Comparison of ENCODE assay signal across 13 cellular contexts in the genomic region with DNA sequence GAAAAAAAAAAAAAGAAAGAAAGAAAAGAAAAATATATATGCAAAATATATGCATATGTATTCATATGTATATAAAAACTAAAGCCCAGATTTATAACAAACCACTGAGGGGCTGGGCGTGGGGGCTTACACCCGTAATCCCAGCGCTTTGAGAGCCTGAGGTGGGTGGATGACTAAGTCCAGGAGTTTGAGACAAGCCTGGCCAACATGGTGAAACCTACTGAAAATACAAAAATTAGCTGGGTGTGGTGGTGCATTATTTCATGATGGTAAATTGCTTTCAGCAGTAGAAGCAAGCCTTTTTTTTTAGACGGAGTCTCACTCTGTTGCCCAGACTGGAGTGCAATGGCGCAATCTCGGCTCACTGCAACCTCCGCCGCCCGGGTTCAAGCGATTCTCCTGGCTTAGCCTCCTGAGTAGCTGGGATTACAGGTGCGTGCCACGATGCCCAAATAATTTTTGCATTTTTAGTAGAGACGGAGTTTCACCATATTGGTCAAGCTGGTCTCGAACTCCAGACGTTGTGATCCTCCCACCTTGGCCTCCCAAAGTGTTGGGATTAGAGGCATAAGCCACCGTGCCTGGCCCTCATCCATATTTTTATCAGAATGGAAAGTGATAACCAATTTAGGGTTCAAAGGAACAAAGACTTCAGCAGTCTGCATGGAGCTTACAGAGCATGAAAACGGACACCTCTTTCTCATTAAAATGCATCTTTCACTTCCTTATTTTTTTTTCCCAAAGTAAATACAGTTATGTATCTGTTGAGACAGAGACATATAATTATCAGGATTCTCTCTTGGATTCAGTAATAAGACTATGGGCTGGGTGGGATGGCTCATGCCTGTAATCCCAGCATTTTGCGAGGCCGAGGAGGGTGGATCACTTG. TPM values are rescaled to one million over a fixed set of nuclear protein-coding genes. Genes with fewer than 3 reads are reported as not detected.
DNase-seq lines count a peak whose midpoint lies in the region; ATAC-seq, FAIRE-seq and TF ChIP-seq lines count a peak whose summit lies in the region.
"Had no signal": no experiment of that assay in that cellular context is flagged by ENCODE, and none has a peak within 500 bp of the region (broad histone marks: within the 10 kb centered on the region; RNA-seq: fewer than 3 reads in every experiment).

No MANE protein-coding gene starts in this region.

- no peaks in the 10 kb centered on the region for H3K36me3 ChIP-seq in K562 (ENCODE audit: control insufficient read depth, insufficient read depth, low read length)

- intact Hi-C loops in K562 (cut with micrococcal nuclease): no loop called here

- no peaks in the 10 kb centered on the region for H3K9me1 ChIP-seq in K562 (ENCODE audit: control insufficient read depth, insufficient read depth, low read length)

- no peaks in the 10 kb centered on the region for H3K79me2 ChIP-seq in K562 (ENCODE audit: control insufficient read depth, insufficient read depth, low read length)

- no peaks in the 10 kb centered on the region for H3K27me3 ChIP-seq in K562 (ENCODE audit: control insufficient read depth in 2 of 2, insufficient read depth in 2 of 2, low read length in 2 of 2)

- BruUV-seq in K562 (replicated peaks; lab: Mats Ljungman, UMichigan): no TSS peak

- ATAC-seq in GM18873 (IDR thresholded peaks at IDR 0.05; ENCODE audit: low FRiP score, unreplicated experiment) (peak; percentile 46), GM21825 (IDR thresholded peaks at IDR 0.05; ENCODE audit: unreplicated experiment) (peak; percentile 85), HG03342 (IDR thresholded peaks at IDR 0.05; ENCODE audit: unreplicated experiment) (peak; percentile 83), K562 (no peak)
- ATAC-seq: left cardiac atrium had no signal

- no peaks in the 10 kb centered on the region for H4K20me1 ChIP-seq in K562 (replicated peaks; ENCODE audit: control insufficient read depth, insufficient read depth, low read length)

- no peak overlapping the region for H3K27ac ChIP-seq in K562 (ENCODE audit: extremely low read depth, low read depth, low read length)

- 64% methylated on average over 19 of the region's 19 CpGs for WGBS in K562 (ENCODE audit: insufficient coverage, low coverage, missing lambda C conversion rate)

- no peak for TF ChIP-seq POLR2A in K562 (conservative IDR thresholded peaks at IDR 0.05)

- no peak for TF ChIP-seq RAD21 in K562 (CRISPR knock-in tag; conservative IDR thresholded peaks at IDR 0.05 in 1 of 2, IDR thresholded peaks at IDR 0.05 in 1 of 2)

- H2AFZ ChIP-seq in K562 (ENCODE audit: low read depth, low read length): peak overlapping the region; percentile 27; the same call in 1 of the 2 replicates

- FAIRE-seq in K562 (lab: Jason Lieb, UNC): no peak
- no peak for FAIRE-seq in urothelium cell line (lab: Jason Lieb, UNC)

- DNase-seq in K562 (ENCODE audit: extremely low read depth in 1 of 4, low spot score in 3 of 4): no peak
- no peak for DNase-seq in urothelium cell line (ENCODE audit: low spot score)
- DNase-seq in AG08396 (ENCODE audit: low spot score): no peak
- DNase-seq in NCI-H1694 (lab: John Stamatoyannopoulos, UW): no peak
- no peak for DNase-seq in effector CD8-positive, alpha-beta T cell (lab: John Stamatoyannopoulos, UW)
- DNase-seq: activated CD4-positive, alpha-beta T cell treated with anti-CD3 and anti-CD28 coated beads, Interleukin-2, amount 10 ng/mL, durations not matched to agents 7 days and 5 days; foreskin melanocyte; left cardiac atrium; NCI-H2171; SHP77 had no signal

- CTCF ChIA-PET in K562 (lab: Yijun Ruan, JAX; ENCODE audit: low intra/inter-chr PET ratio): no interaction called here

- H3K4me2 ChIP-seq in K562 (ENCODE audit: insufficient read depth, low read length): no peak overlapping the region

- no peak for TF ChIP-seq CTCF in K562 (IDR thresholded peaks at IDR 0.05 in 2 of 3, conservative IDR thresholded peaks at IDR 0.05 in 1 of 3; ENCODE audit: insufficient read depth in 2 of 3, low read depth in 1 of 3, low read length in 3 of 3)

- H3K4me3 ChIP-seq in K562: no peak overlapping the region

- peaks cover 0 to 8% of the 10 kb centered on the region in 2 experiments; a peak in 3 of 5 replicates for H3K4me1 ChIP-seq in K562 (replicated peaks in 1 of 2; ENCODE audit: control insufficient read depth in 2 of 2, insufficient read depth in 2 of 2, low read length in 2 of 2)

- H3K9me3 ChIP-seq in K562 (replicated peaks; ENCODE audit: control insufficient read depth, insufficient read depth, low read depth, low read length): no peaks in the 10 kb centered on the region

- no peak for TF ChIP-seq EP300 in K562 (IDR thresholded peaks at IDR 0.05; ENCODE audit: low read length)

- in situ Hi-C loops in K562 (cut with MboI): no loop called here

- POLR2A ChIA-PET in K562 (lab: Yijun Ruan, JAX): interaction anchor here (0.9 kb wide), 1 partner anchor 30 kb away, joined by 3 read pairs; no protein-coding TSS in a partner anchor

- H3K9ac ChIP-seq in K562 (ENCODE audit: insufficient read depth in 1 of 2, low read depth in 2 of 2, low read length in 2 of 2): no peak overlapping the region

TF ChIP-seq in K562, 482 proteins besides CTCF, POLR2A, EP300 and RAD21:
- TF ChIP-seq E2F6 (IDR thresholded peaks at IDR 0.05; ENCODE audit: borderline replicate concordance in 1 of 2, extremely low read depth in 1 of 2, insufficient read depth in 1 of 2, insufficient read length in 1 of 2, low read depth in 1 of 2, low read length in 1 of 2, poor library complexity in 1 of 2, severe bottlenecking in 1 of 2) (no peak), FOXA3 (CRISPR knock-in tag; conservative IDR thresholded peaks at IDR 0.05 in 1 of 2, IDR thresholded peaks at IDR 0.05 in 1 of 2) (peak in 1 of 2 experiments; percentile 27; a peak in 1 of 4 replicates), SPI1 (IDR thresholded peaks at IDR 0.05; ENCODE audit: borderline replicate concordance, low read depth, low read length) (peak; percentile 65; the same call in 1 of the 2 replicates)
TF ChIP-seq in K562: peak in this region for 2.

RNA-seq across cellular contexts. Expression of gene MOB1B, which starts 27.7 kb away (rescaled TPM):
- 27.1 and 74.0 TPM in 2 replicates for total RNA-seq in K562 (2011; cell fraction: chromatin; rRNA removed; ENCODE audit: low replicate concordance)
- total RNA-seq in K562 (2011; cell fraction: nucleolus; rRNA removed): 8.3 and 14.1 TPM in 2 replicates
- total RNA-seq in K562 (2011; cell fraction: nucleoplasm; rRNA removed): 36.4 and 73.0 TPM in 2 replicates
- 10.7 and 11.3 TPM in 2 replicates for total RNA-seq in K562 (2014; rRNA removed)
- 28.5 and 33.3 TPM in 2 replicates for total RNA-seq in K562 (2014; rRNA removed; fragmentation: Illumina TruSeq; extraction: Trizol)
- 15.1 and 16.8 TPM in 2 replicates for total RNA-seq in K562 (2015; rRNA removed; fragmentation: Illumina TruSeq; extraction: Trizol)
- total RNA-seq in K562 (2021): 37.8 and 40.1 TPM in 2 replicates
- 28.9 and 34.8 TPM in 2 replicates for polyA plus RNA-seq in K562 (2011; rRNA removed)
- polyA plus RNA-seq in K562 (2011; cell fraction: cytosol; rRNA removed): 5.8 and 13.9 TPM in 2 replicates
- polyA plus RNA-seq in K562 (2011; cell fraction: nucleus; rRNA removed): 16.0 and 17.9 TPM in 2 replicates
- 15.0 and 21.1 TPM in 2 replicates for polyA plus RNA-seq in K562 (2012)
- 25.2 and 27.2 TPM in 2 replicates for polyA plus RNA-seq in K562 (2014; fragmentation: Illumina TruSeq; extraction: Trizol)
- 1 to 10 TPM; 8.4 to 9.3 TPM for polyA plus RNA-seq in K562 (2014; fragmentation: Nextera tagmentation; extraction: Ambion mirVana)
- polyA plus RNA-seq in K562 (2014; rRNA removed): 19.0 and 20.4 TPM in 2 replicates
- 83.9 and 88.8 TPM in 2 replicates for polyA minus RNA-seq in K562 (2011; rRNA and poly(A)+ RNA removed)
- 47.3 and 83.2 TPM in 2 replicates for polyA minus RNA-seq in K562 (2011; cell fraction: cytosol; rRNA and poly(A)+ RNA removed)
- polyA minus RNA-seq in K562 (2011; cell fraction: nucleus; rRNA and poly(A)+ RNA removed): 17.4 and 27.4 TPM in 2 replicates

RNA-seq across cellular contexts. Expression of gene GRSF1, which starts 34.8 kb away (rescaled TPM):
- 31.8 and 59.1 TPM in 2 replicates for total RNA-seq in K562 (2011; cell fraction: chromatin; rRNA removed; ENCODE audit: low replicate concordance)
- total RNA-seq in K562 (2011; cell fraction: nucleolus; rRNA removed): 19.3 and 21.4 TPM in 2 replicates
- total RNA-seq in K562 (2011; cell fraction: nucleoplasm; rRNA removed): 34.1 and 46.1 TPM in 2 replicates
- total RNA-seq in K562 (2014; rRNA removed) (54.0 and 57.8 TPM in 2 replicates), K562 (2014; rRNA removed; fragmentation: Illumina TruSeq; extraction: Trizol) (105 and 116 TPM in 2 replicates), K562 (2015; rRNA removed; fragmentation: Illumina TruSeq; extraction: Trizol) (75.1 and 76.0 TPM in 2 replicates), K562 (2021) (83.5 and 84.9 TPM in 2 replicates)
- polyA plus RNA-seq in K562 (2011; rRNA removed) (74.4 and 98.8 TPM in 2 replicates), K562 (2014; fragmentation: Illumina TruSeq; extraction: Trizol) (75.0 and 87.5 TPM in 2 replicates), K562 (2014; fragmentation: Nextera tagmentation; extraction: Ambion mirVana) (10 to 100 TPM; 33.0 to 36.8 TPM), K562 (2014; rRNA removed) (60.9 and 69.5 TPM in 2 replicates)
- 24.6 and 38.1 TPM in 2 replicates for polyA plus RNA-seq in K562 (2011; cell fraction: cytosol; rRNA removed)
- polyA plus RNA-seq in K562 (2011; cell fraction: nucleus; rRNA removed): 27.4 and 34.1 TPM in 2 replicates
- 52.6 and 68.4 TPM in 2 replicates for polyA plus RNA-seq in K562 (2012)
- 119 and 121 TPM in 2 replicates for polyA minus RNA-seq in K562 (2011; rRNA and poly(A)+ RNA removed)
- 33.0 and 47.5 TPM in 2 replicates for polyA minus RNA-seq in K562 (2011; cell fraction: cytosol; rRNA and poly(A)+ RNA removed)
- polyA minus RNA-seq in K562 (2011; cell fraction: nucleus; rRNA and poly(A)+ RNA removed): 15.5 and 22.8 TPM in 2 replicates
